In genomic region chr11:133474461-133474860, GRCh38 we compare ENCODE assay signal across 26 cellular contexts. TPM values are rescaled to one million over a fixed set of nuclear protein-coding genes. Genes with fewer than 3 reads are reported as not detected.
"Had no signal": no experiment of that assay in that cellular context is flagged by ENCODE, and none has a peak within 500 bp of the region (broad histone marks: within the 10 kb centered on the region; RNA-seq: fewer than 3 reads in every experiment).

No MANE protein-coding gene starts in this region.

- H3K4me3 ChIP-seq: stomach, suprapubic skin, testis, thoracic aorta, thyroid gland, tibial artery, tibial nerve, transverse colon, upper lobe of left lung, upper lobe of right lung, uterus had no signal

- DNase-seq: stimulated activated CD4-positive, alpha-beta T cell treated with anti-CD3 and anti-CD28 coated beads, Interleukin-2, amount 100 ng/mL, for 48 hours; stimulated activated CD4-positive, alpha-beta T cell treated with anti-CD3 and anti-CD28 coated beads, Interleukin-4, amount 100 ng/mL, for 1 hour; stimulated activated CD4-positive, alpha-beta T cell treated with anti-CD3 and anti-CD28 coated beads, Interleukin-4, amount 100 ng/mL, for 24 hours; stimulated activated CD4-positive, alpha-beta T cell treated with anti-CD3 and anti-CD28 coated beads, Interleukin-4, amount 100 ng/mL, for 4 hours; stimulated activated CD8-positive, alpha-beta memory T cell treated with anti-CD3 and anti-CD28 coated beads, Interleukin-4, amount 100 ng/mL, for 48 hours; stimulated activated naive B cell treated with anti-CD40 and anti-IgM and Interleukin-4, amounts not matched to agents 10 μg/mL and 1 μg/mL and 100 μg/mL, for 72 hours; stimulated activated naive CD4-positive, alpha-beta T cell; stimulated activated naive CD4-positive, alpha-beta T cell treated with Interleukin-2 at 50 U/mL for 16 hours; stimulated activated naive CD8-positive, alpha-beta T cell treated with anti-CD3 and anti-CD28 coated beads, Interleukin-15, amount 100 ng/mL, for 72 hours; stimulated activated naive CD8-positive, alpha-beta T cell treated with anti-CD3 and anti-CD28 coated beads, Interleukin-15, Interleukin-2, amounts not matched to agents 100 U/mL and 50 U/mL, for 24 hours; stomach; substantia nigra; testis; thyroid gland; tibial artery; transverse colon; trophoblast cell; upper lobe of left lung; upper lobe of right lung; uterus had no signal

- H3K27ac ChIP-seq: stomach, suprapubic skin, testis, thoracic aorta, thyroid gland, tibial artery, tibial nerve, transverse colon, upper lobe of left lung, upper lobe of right lung, uterus had no signal

- ATAC-seq: stimulated activated effector memory CD8-positive, alpha-beta T cell treated with anti-CD3 and anti-CD28 coated beads, Interleukin-12 subunit alpha, Interleukin-12 subunit beta, amount 100 ng/mL, for 72 hours; stimulated activated memory B cell treated with anti-CD40 and anti-IgM and Interleukin-4, amounts not matched to agents 10 μg/mL and 1 μg/mL and 100 μg/mL, for 72 hours; stimulated activated naive B cell treated with anti-CD40 and anti-IgM and Interleukin-4, amounts not matched to agents 10 μg/mL and 1 μg/mL and 100 μg/mL, for 72 hours; stimulated activated naive CD8-positive, alpha-beta T cell treated with anti-CD3 and anti-CD28 coated beads, Interleukin-15, amount 100 ng/mL, for 72 hours; stimulated activated naive CD8-positive, alpha-beta T cell treated with anti-CD3 and anti-CD28 coated beads, Interleukin-15, Interleukin-2, amounts not matched to agents 100 U/mL and 50 U/mL, for 24 hours; upper lobe of right lung had no signal

- FAIRE-seq: urothelium cell line had no signal

- H3K27me3 ChIP-seq: suprapubic skin, testis, thyroid gland, tibial artery, tibial nerve, transverse colon, upper lobe of left lung, upper lobe of right lung, uterus had no signal

- H3K36me3 ChIP-seq: stomach, suprapubic skin, thoracic aorta, thyroid gland, tibial artery, tibial nerve, transverse colon, upper lobe of left lung, upper lobe of right lung, uterus had no signal

- H3K4me1 ChIP-seq: stomach, testis, thyroid gland, tibial artery, tibial nerve, transverse colon, upper lobe of left lung, upper lobe of right lung, uterus had no signal

- H3K9me3 ChIP-seq: stomach, suprapubic skin, testis, thoracic aorta, thyroid gland, tibial artery, tibial nerve, transverse colon, upper lobe of left lung, upper lobe of right lung, uterus had no signal

RNA-seq across cellular contexts. Expression of gene OPCML, which starts 57.8 kb away (rescaled TPM):
- total RNA-seq: thoracic aorta, transverse colon, upper lobe of right lung had no signal
